Comparison of ENCODE assay signal across 26 cellular contexts in genomic region chr15:65334586-65335231, GRCh38. TPM values are rescaled to one million over a fixed set of nuclear protein-coding genes. Genes with fewer than 3 reads are reported as not detected.
DNase-seq lines count a peak whose midpoint lies in the region; ATAC-seq, FAIRE-seq and TF ChIP-seq lines count a peak whose summit lies in the region.
"Had no signal": no experiment of that assay in that cellular context is flagged by ENCODE, and none has a peak within 500 bp of the region (broad histone marks: within the 10 kb centered on the region; RNA-seq: fewer than 3 reads in every experiment).

No MANE protein-coding gene starts in this region.

- H3K27ac Mint-ChIP-seq in brain = peak overlapping the region in 4 of 5 experiments; percentile 88 to 99 (median 98)
- H3K27ac Mint-ChIP-seq in nephron progenitor cell = peak overlapping the region; percentile 45
- H3K27ac Mint-ChIP-seq in naive thymus-derived CD8-positive, alpha-beta T cell = peak overlapping the region in 1 of 10 donors; percentile 83
- H3K27ac Mint-ChIP-seq: activated CD4-positive, alpha-beta T cell treated with anti-CD3 and anti-CD28 coated beads, Interleukin-2, amount 10 ng/mL, durations not matched to agents 7 days and 5 days had no signal

- H3K36me3 ChIP-seq in H7 (replicated peaks; ENCODE audit: control insufficient read depth, insufficient read depth, low read length) (peaks cover under 1% of the 10 kb centered on the region), tibial artery (no peaks in the 10 kb centered on the region)
- H3K36me3 ChIP-seq: left lung, tibial nerve had no signal

- H3K4me3 Mint-ChIP-seq in brain (peak overlapping the region in 2 of 5 experiments; percentile 33 to 56), nephron progenitor cell (no peak overlapping the region)
- H3K4me3 Mint-ChIP-seq in naive thymus-derived CD8-positive, alpha-beta T cell = no peak overlapping the region
- H3K4me3 Mint-ChIP-seq: activated CD4-positive, alpha-beta T cell treated with anti-CD3 and anti-CD28 coated beads, Interleukin-2, amount 10 ng/mL, durations not matched to agents 7 days and 5 days had no signal

- peak; percentile 47 for DNase-seq in COLO668 (lab: John Stamatoyannopoulos, UW; ENCODE audit: unreplicated experiment)
- peak; percentile 84 for DNase-seq in H7
- peak; percentile 36 for DNase-seq in nephron progenitor cell
- DNase-seq in tibial artery = no peak
- no peak for DNase-seq in naive thymus-derived CD8-positive, alpha-beta T cell
- no peak for DNase-seq in germinal center (ENCODE audit: low spot score)
- no peak for DNase-seq in GM12891 (ENCODE audit: insufficient read length, low spot score)
- DNase-seq: activated CD4-positive, alpha-beta T cell treated with anti-CD3 and anti-CD28 coated beads, Interleukin-2, amount 10 ng/mL, durations not matched to agents 7 days and 5 days; activated CD8-positive, alpha-beta memory T cell treated with anti-CD3 and anti-CD28 coated beads, Interleukin-2, amount 50 U/mL, for 48 hours; activated effector memory CD4-positive, alpha-beta T cell treated with Interleukin-2 at 50 U/mL for 16 hours; Caco-2; dermis blood vessel endothelial cell; left lung; NCI-H446 treated with DMSO at 0.1 percent for 48 hours; occipital lobe; SHP77; stimulated activated CD4-positive, alpha-beta T cell treated with anti-CD3 and anti-CD28 coated beads, Interleukin-2, amount 100 ng/mL, for 24 hours; stimulated activated naive CD4-positive, alpha-beta T cell treated with Interleukin-2 at 50 U/mL for 16 hours had no signal

- no peaks in the 10 kb centered on the region for H3K4me1 ChIP-seq in tibial artery
- H3K4me1 ChIP-seq: left lung, tibial nerve had no signal

- peaks cover 81% of the 10 kb centered on the region for H3K4me1 Mint-ChIP-seq in brain
- peaks cover 89% of the 10 kb centered on the region for H3K4me1 Mint-ChIP-seq in nephron progenitor cell
- peaks cover 0 to 3% (median 2%) of the 10 kb centered on the region in 4 donors for H3K4me1 Mint-ChIP-seq in naive thymus-derived CD8-positive, alpha-beta T cell

- H3K27me3 ChIP-seq in H7 (ENCODE audit: control insufficient read depth, insufficient read depth, low read length) (no peaks in the 10 kb centered on the region), tibial artery (peaks cover 0 to 67% of the 10 kb centered on the region in 2 donors)
- H3K27me3 ChIP-seq: tibial nerve had no signal

- POLR2A ChIA-PET in naive thymus-derived CD8-positive, alpha-beta T cell (lab: Charles Lee) = no interaction called here

- no peak for FAIRE-seq in GM12891 (lab: Jason Lieb, UNC)
- FAIRE-seq: G401.6 had no signal

- no peak overlapping the region for H3K27ac ChIP-seq in tibial artery
- H3K27ac ChIP-seq: left lung, tibial nerve had no signal

- H3K36me3 Mint-ChIP-seq in brain = peaks cover 22% of the 10 kb centered on the region
- H3K36me3 Mint-ChIP-seq in nephron progenitor cell (ENCODE audit: low read depth) = peaks cover 26% of the 10 kb centered on the region
- H3K36me3 Mint-ChIP-seq in naive thymus-derived CD8-positive, alpha-beta T cell = no peaks in the 10 kb centered on the region

- no peaks in the 10 kb centered on the region for H3K9me3 ChIP-seq in tibial artery
- H3K9me3 ChIP-seq: Caco-2, left lung, tibial nerve had no signal

- no peak for TF ChIP-seq POLR2A in GM12891 (IDR thresholded peaks at IDR 0.05; ENCODE audit: low read depth, low read length)

- TF ChIP-seq CTCF in brain (conservative IDR thresholded peaks at IDR 0.05) = no peak
- no peak for TF ChIP-seq CTCF in nephron progenitor cell (IDR thresholded peaks at IDR 0.05)
- TF ChIP-seq CTCF in tibial artery (IDR thresholded peaks at IDR 0.05) = no peak

- ATAC-seq in naive thymus-derived CD8-positive, alpha-beta T cell = no peak
- ATAC-seq: left lung had no signal

- H3K4me3 ChIP-seq in H7 (ENCODE audit: insufficient read depth, low read depth, low read length) = no peak overlapping the region
- H3K4me3 ChIP-seq in tibial artery = no peak overlapping the region
- H3K4me3 ChIP-seq: left lung, tibial nerve had no signal

- H3K27me3 Mint-ChIP-seq in brain (no peaks in the 10 kb centered on the region), nephron progenitor cell (ENCODE audit: low read depth, poor library complexity) (peaks cover 7% of the 10 kb centered on the region)
- H3K27me3 Mint-ChIP-seq in naive thymus-derived CD8-positive, alpha-beta T cell = peaks cover 2 to 21% (median 6%) of the 10 kb centered on the region in 5 donors
- H3K27me3 Mint-ChIP-seq: activated CD4-positive, alpha-beta T cell treated with anti-CD3 and anti-CD28 coated beads, Interleukin-2, amount 10 ng/mL, durations not matched to agents 7 days and 5 days had no signal

- intact Hi-C loops in tibial artery (cut with DNase I; ENCODE audit: low total_unique reads) = loop anchor here (5.0 kb wide), 1 partner anchor 38 kb away; no protein-coding TSS in a partner anchor

- H3K9me3 Mint-ChIP-seq in brain = no peaks in the 10 kb centered on the region
- no peaks in the 10 kb centered on the region for H3K9me3 Mint-ChIP-seq in nephron progenitor cell
- H3K9me3 Mint-ChIP-seq in naive thymus-derived CD8-positive, alpha-beta T cell = no peaks in the 10 kb centered on the region
- H3K9me3 Mint-ChIP-seq: activated CD4-positive, alpha-beta T cell treated with anti-CD3 and anti-CD28 coated beads, Interleukin-2, amount 10 ng/mL, durations not matched to agents 7 days and 5 days had no signal

TF ChIP-seq in GM12891, 5 proteins besides CTCF, POLR2A, EP300 and RAD21:
- TF ChIP-seq SPI1 (IDR thresholded peaks at IDR 0.05; ENCODE audit: low read depth, low read length) (no peak), PAX5 (IDR thresholded peaks at IDR 0.05; ENCODE audit: insufficient read depth, low read length, severe bottlenecking) (no peak), POLR2AphosphoS5 (IDR thresholded peaks at IDR 0.05; ENCODE audit: low read depth, low read length) (no peak), POU2F2 (IDR thresholded peaks at IDR 0.05; ENCODE audit: low read depth, low read length) (no peak), TAF1 (IDR thresholded peaks at IDR 0.05; ENCODE audit: low read depth, low read length) (no peak)
TF ChIP-seq in GM12891: peak in this region for 0.

RNA-seq across cellular contexts. Expression of gene RNU5B-1, which starts 30.2 kb away (rescaled TPM):
- not detected in 2 replicates for total RNA-seq in H7 (2014; rRNA removed; shearing (Covaris generic))
- polyA plus RNA-seq in brain (ENCODE audit: insufficient read depth, low read depth, low replicate concordance) = not detected
- 10 to 100 TPM; 20.8 to 33.0 TPM for total RNA-seq in naive thymus-derived CD8-positive, alpha-beta T cell
- not detected for polyA plus RNA-seq in naive thymus-derived CD8-positive, alpha-beta T cell
- polyA plus RNA-seq in GM12891 (2012; ENCODE audit: low read depth, missing spikeins) = not detected
- total RNA-seq: Caco-2; dermis blood vessel endothelial cell; H4; M059J; occipital lobe; T-helper 1 cell treated with Interleukin-12 subunit alpha and Interleukin-12 subunit beta and Interleukin-4 antibody, amounts not matched to agents 30 ng/mL and 1 ng/mL, for 36 hours; tibial nerve had no signal
- polyA plus RNA-seq: esophagus had no signal

RNA-seq across cellular contexts. Expression of gene RNU5A-1, which starts 38.9 kb away (rescaled TPM):
- total RNA-seq in H7 (2014; rRNA removed; shearing (Covaris generic)) = not detected in 2 replicates
- polyA plus RNA-seq in brain (ENCODE audit: insufficient read depth, low read depth, low replicate concordance) = not detected
- not detected for total RNA-seq in naive thymus-derived CD8-positive, alpha-beta T cell
- not detected for polyA plus RNA-seq in naive thymus-derived CD8-positive, alpha-beta T cell
- polyA plus RNA-seq in GM12891 (2012; ENCODE audit: low read depth, missing spikeins) = not detected
- total RNA-seq: activated CD4-positive, alpha-beta T cell treated with anti-CD3 and anti-CD28 coated beads, Interleukin-2, amount 10 ng/mL, durations not matched to agents 7 days and 5 days; Caco-2; dermis blood vessel endothelial cell; H4; left lung; M059J; mucosa of gallbladder; occipital lobe; T-helper 1 cell treated with Interleukin-12 subunit alpha and Interleukin-12 subunit beta and Interleukin-4 antibody, amounts not matched to agents 30 ng/mL and 1 ng/mL, for 36 hours; tibial nerve had no signal
- polyA plus RNA-seq: esophagus had no signal

RNA-seq across cellular contexts. Expression of gene IGDCC3, which starts 43.1 kb away (rescaled TPM):
- 38.3 and 39.7 TPM in 2 replicates for total RNA-seq in H7 (2014; rRNA removed; shearing (Covaris generic))
- 0.63 TPM for polyA plus RNA-seq in brain (ENCODE audit: insufficient read depth, low read depth, low replicate concordance)
- total RNA-seq in naive thymus-derived CD8-positive, alpha-beta T cell = not detected
- polyA plus RNA-seq in naive thymus-derived CD8-positive, alpha-beta T cell = not detected
- polyA plus RNA-seq in GM12891 (2012; ENCODE audit: low read depth, missing spikeins) = not detected
- total RNA-seq: activated CD4-positive, alpha-beta T cell treated with anti-CD3 and anti-CD28 coated beads, Interleukin-2, amount 10 ng/mL, durations not matched to agents 7 days and 5 days; dermis blood vessel endothelial cell; H4; M059J; T-helper 1 cell treated with Interleukin-12 subunit alpha and Interleukin-12 subunit beta and Interleukin-4 antibody, amounts not matched to agents 30 ng/mL and 1 ng/mL, for 36 hours; tibial nerve had no signal

RNA-seq across cellular contexts. Expression of gene PARP16, which starts 48.0 kb away (rescaled TPM):
- total RNA-seq in H7 (2014; rRNA removed; shearing (Covaris generic)) = 5.9 and 11.3 TPM in 2 replicates
- polyA plus RNA-seq in brain (ENCODE audit: insufficient read depth, low read depth, low replicate concordance) = 8.4 TPM
- 10 to 100 TPM; 22.9 to 23.7 TPM for total RNA-seq in naive thymus-derived CD8-positive, alpha-beta T cell
- polyA plus RNA-seq in naive thymus-derived CD8-positive, alpha-beta T cell = 10 to 100 TPM; 27.6 to 39.3 (median 30.0) TPM
- 9.5 TPM for polyA plus RNA-seq in GM12891 (2012; ENCODE audit: low read depth, missing spikeins)

Comparison
In these comparisons a context has a peak if more than half of its experiments do, and no peak if none do; other contexts are left out.
1. DNase-seq: peak in COLO668 (single experiment), H7 (single experiment) and nephron progenitor cell (single experiment); none in tibial artery (0 of 2), naive thymus-derived CD8-positive, alpha-beta T cell (0 of 10), germinal center (single experiment) and GM12891 (single experiment).
2. RNA of gene RNU5B-1, which starts 30.2 kb away (total RNA-seq): 20.8 to 33.0 TPM in naive thymus-derived CD8-positive, alpha-beta T cell; not detected in H7; every median in the first group is over 10 times any median in the second.
3. RNA of gene IGDCC3, which starts 43.1 kb away (total RNA-seq): 38.3 to 39.7 TPM in H7; not detected in naive thymus-derived CD8-positive, alpha-beta T cell; every median in the first group is over 10 times any median in the second.